ENCODE assay signal across 18 cellular contexts in genomic region chr11:101446238-101446637, GRCh38.
DNase-seq lines count a peak whose midpoint lies in the region; ATAC-seq and TF ChIP-seq lines count a peak whose summit lies in the region.
"Had no signal": no experiment of that assay in that cellular context is flagged by ENCODE, and none has a peak within 500 bp of the region (broad histone marks: within the 10 kb centered on the region; RNA-seq: fewer than 3 reads in every experiment).

No MANE protein-coding gene starts in this region.

- no peaks in the 10 kb centered on the region for H3K9me3 ChIP-seq in osteoblast (ENCODE audit: low read depth, low read length)
- no peaks in the 10 kb centered on the region for H3K9me3 ChIP-seq in suprapubic skin

- WGBS in suprapubic skin = 53% methylated on average over 1 of the region's 1 CpG

- no peaks in the 10 kb centered on the region for H4K20me1 ChIP-seq in osteoblast (ENCODE audit: insufficient read depth, low read length)

- H3K4me3 ChIP-seq in osteoblast (ENCODE audit: insufficient read depth, low read length) = no peak overlapping the region
- H3K4me3 ChIP-seq in suprapubic skin = no peak overlapping the region
- H3K4me3 ChIP-seq: GM23338, PC-9 had no signal

- no peak for TF ChIP-seq POLR2A in suprapubic skin (IDR thresholded peaks at IDR 0.05)

- H3K27ac ChIP-seq in RWPE1 (no peak overlapping the region), osteoblast (ENCODE audit: low read depth, low read length) (peak overlapping the region; percentile 87), suprapubic skin (no peak overlapping the region)
- H3K27ac ChIP-seq: C4-2B, PC-9, WERI-Rb-1 had no signal

- CTCF ChIA-PET in RWPE1 (lab: Yijun Ruan, JAX) = interaction anchor here (0.6 kb wide), 1 partner anchor 903 kb away, joined by 3 read pairs; no protein-coding TSS in a partner anchor

- no peaks in the 10 kb centered on the region for H3K79me2 ChIP-seq in osteoblast (ENCODE audit: insufficient read depth, low read length)

- no peaks in the 10 kb centered on the region for H3K36me3 ChIP-seq in osteoblast (ENCODE audit: insufficient read depth, low read length)
- H3K36me3 ChIP-seq in suprapubic skin = no peaks in the 10 kb centered on the region
- H3K36me3 ChIP-seq: WERI-Rb-1 had no signal

- H3K27me3 ChIP-seq in osteoblast (ENCODE audit: insufficient read depth, low read length) = no peaks in the 10 kb centered on the region
- H3K27me3 ChIP-seq in suprapubic skin = no peaks in the 10 kb centered on the region

- H3K4me2 ChIP-seq in osteoblast (ENCODE audit: insufficient read depth, low read length) = peak overlapping the region; percentile 14
- H3K4me2 ChIP-seq: GM23338, PC-9 had no signal

- DNase-seq in GM04503 (ENCODE audit: low read depth) (peak; percentile 78), RWPE1 (ENCODE audit: low spot score) (peak; percentile 8), epidermal melanocyte (ENCODE audit: insufficient read length, low spot score) (peak; percentile 27), osteoblast (ENCODE audit: insufficient read length, low spot score, missing footprints) (peak; percentile 22), suprapubic skin (ENCODE audit: low spot score in 2 of 2) (no peak)
- DNase-seq in stimulated activated naive CD4-positive, alpha-beta T cell (lab: John Stamatoyannopoulos, UW) = no peak
- DNase-seq in stimulated activated CD4-positive, alpha-beta T cell treated with anti-CD3 and anti-CD28 coated beads, Interleukin-2, amount 100 ng/mL, for 48 hours = no peak
- DNase-seq: activated CD8-positive, alpha-beta T cell treated with anti-CD3 and anti-CD28 coated beads, Interleukin-2, amount 10 ng/mL, durations not matched to agents 7 days and 5 days; activated naive CD8-positive, alpha-beta T cell treated with anti-CD3 and anti-CD28 coated beads, Interleukin-2, amount 50 U/mL, for 24 hours; DMS79; NCI-H2081 treated with DMSO at 0.1 percent for 48 hours; NCI-H69; WERI-Rb-1 had no signal

- H3K4me1 ChIP-seq in osteoblast (ENCODE audit: insufficient read depth, low read length) = peaks cover 67% of the 10 kb centered on the region
- H3K4me1 ChIP-seq in suprapubic skin = peaks cover 22% of the 10 kb centered on the region

- POLR2A ChIA-PET in RWPE1 (lab: Yijun Ruan, JAX; ENCODE audit: low non-redundant PET) = no interaction called here

- TF ChIP-seq CTCF in RWPE1 (conservative IDR thresholded peaks at IDR 0.05; ENCODE audit: low read depth) (no peak), osteoblast (IDR thresholded peaks at IDR 0.05; ENCODE audit: extremely low read depth, low read depth, low read length) (no peak), suprapubic skin (IDR thresholded peaks at IDR 0.05) (no peak)

- TF ChIP-seq EP300 in suprapubic skin (IDR thresholded peaks at IDR 0.05) = no peak

- H2AFZ ChIP-seq in osteoblast (ENCODE audit: low read length) = no peak overlapping the region
- H2AFZ ChIP-seq: GM23338, PC-9 had no signal

- ATAC-seq in GM18511 (IDR thresholded peaks at IDR 0.05; ENCODE audit: unreplicated experiment) = no peak
- ATAC-seq: activated CD8-positive, alpha-beta T cell treated with anti-CD3 and anti-CD28 coated beads, Interleukin-2, amount 10 ng/mL, durations not matched to agents 7 days and 5 days; activated naive CD8-positive, alpha-beta T cell treated with anti-CD3 and anti-CD28 coated beads, Interleukin-2, amount 50 U/mL, for 24 hours; GM23338; natural killer cell treated with Interleukin-12 subunit alpha and Interleukin-12 subunit beta and Interleukin-15 and Interleukin-18, amount 100 ng/mL, for 72 hours had no signal

Comparison
In these comparisons a context has a peak if more than half of its experiments do, and no peak if none do; other contexts are left out.
1. DNase-seq: peak in GM04503 (single experiment), RWPE1 (single experiment), epidermal melanocyte (single experiment) and osteoblast (single experiment); none in stimulated activated naive CD4-positive, alpha-beta T cell (0 of 6), stimulated activated CD4-positive, alpha-beta T cell treated with anti-CD3 and anti-CD28 coated beads, Interleukin-2, amount 100 ng/mL, for 48 hours (0 of 2) and suprapubic skin (0 of 2).